ENCODE assay signal across 25 cellular contexts in the genomic region with DNA sequence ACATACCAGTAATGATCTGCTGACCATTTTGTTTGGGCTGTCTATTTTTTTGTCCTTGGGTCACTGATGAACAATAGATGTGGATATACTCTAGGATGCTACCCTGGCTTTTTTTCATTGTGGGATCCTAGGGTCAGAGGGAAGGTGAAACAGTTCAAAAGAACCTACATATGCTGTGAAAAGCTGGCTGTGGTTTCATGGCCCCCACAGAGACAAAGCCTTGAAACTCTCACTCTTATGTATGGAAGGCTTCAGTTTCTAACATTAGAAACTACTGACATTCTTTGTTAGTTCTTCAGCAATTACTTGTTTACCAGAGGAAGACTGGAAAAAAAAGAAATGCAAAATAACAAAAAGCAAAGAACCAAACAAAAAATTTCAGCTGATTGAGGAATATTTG.
"Had no signal": no experiment of that assay in that cellular context is flagged by ENCODE, and none has a peak within 500 bp of the region (broad histone marks: within the 10 kb centered on the region; RNA-seq: fewer than 3 reads in every experiment).

No MANE protein-coding gene starts in this region.

- H3K27ac Mint-ChIP-seq: natural killer cell; progenitor cell of endocrine pancreas; stimulated activated effector memory CD8-positive, alpha-beta T cell treated with anti-CD3 and anti-CD28 coated beads, Interleukin-12 subunit alpha, Interleukin-12 subunit beta, amount 100 ng/mL, for 72 hours; stimulated activated naive CD8-positive, alpha-beta T cell treated with anti-CD3 and anti-CD28 coated beads, Interleukin-15, Interleukin-2, amounts not matched to agents 100 ng/mL and 50 ng/mL, for 24 hours; type B pancreatic cell had no signal

- H3K27ac ChIP-seq: left lung, lower lobe of right lung, ovary, spleen, suprapubic skin, thoracic aorta, tibial artery, uterus had no signal

- H3K4me3 ChIP-seq: left lung, lower lobe of right lung, ovary, spleen, suprapubic skin, thoracic aorta, tibial artery, uterus had no signal

- ATAC-seq: left cardiac atrium; left lung; lower lobe of right lung; natural killer cell; right cardiac atrium; sciatic nerve; stimulated activated effector memory CD8-positive, alpha-beta T cell treated with anti-CD3 and anti-CD28 coated beads, Interleukin-12 subunit alpha, Interleukin-12 subunit beta, amount 100 ng/mL, for 72 hours had no signal

- H3K27me3 Mint-ChIP-seq: progenitor cell of endocrine pancreas; stimulated activated naive CD8-positive, alpha-beta T cell treated with anti-CD3 and anti-CD28 coated beads, Interleukin-15, Interleukin-2, amounts not matched to agents 100 ng/mL and 50 ng/mL, for 24 hours; type B pancreatic cell had no signal

- H3K4me3 Mint-ChIP-seq: naive B cell; natural killer cell; stimulated activated effector memory CD8-positive, alpha-beta T cell treated with anti-CD3 and anti-CD28 coated beads, Interleukin-12 subunit alpha, Interleukin-12 subunit beta, amount 100 ng/mL, for 72 hours; stimulated activated naive CD8-positive, alpha-beta T cell treated with anti-CD3 and anti-CD28 coated beads, Interleukin-15, Interleukin-2, amounts not matched to agents 100 ng/mL and 50 ng/mL, for 24 hours; type B pancreatic cell had no signal

- H3K4me1 ChIP-seq: left lung, lower lobe of right lung, spleen, suprapubic skin, uterus had no signal

- H3K27me3 ChIP-seq: left lung, ovary, spleen, suprapubic skin, tibial artery, uterus had no signal

- H3K9me3 ChIP-seq: left lung, lower lobe of right lung, ovary, spleen, suprapubic skin, thoracic aorta, tibial artery, uterus had no signal

- H3K4me1 Mint-ChIP-seq: naive B cell; natural killer cell; stimulated activated effector memory CD8-positive, alpha-beta T cell treated with anti-CD3 and anti-CD28 coated beads, Interleukin-12 subunit alpha, Interleukin-12 subunit beta, amount 100 ng/mL, for 72 hours had no signal

- H3K36me3 Mint-ChIP-seq: naive B cell; natural killer cell; stimulated activated effector memory CD8-positive, alpha-beta T cell treated with anti-CD3 and anti-CD28 coated beads, Interleukin-12 subunit alpha, Interleukin-12 subunit beta, amount 100 ng/mL, for 72 hours had no signal

- H3K36me3 ChIP-seq: left lung, lower lobe of right lung, ovary, spleen, suprapubic skin, thoracic aorta, tibial artery, uterus had no signal

- DNase-seq: hippocampal formation; kidney glomerular epithelial cell; left cardiac atrium; left lung; lower lobe of right lung; mammary epithelial cell; mesenchymal stem cell; naive B cell; natural killer cell; ovary; retina; right cardiac atrium; small intestine; spleen; stimulated activated CD4-positive, alpha-beta T cell treated with anti-CD3 and anti-CD28 coated beads, Interleukin-4, amount 100 ng/mL, for 24 hours; stimulated activated naive CD4-positive, alpha-beta T cell; tibial artery; uterus had no signal
